In the genomic region with DNA sequence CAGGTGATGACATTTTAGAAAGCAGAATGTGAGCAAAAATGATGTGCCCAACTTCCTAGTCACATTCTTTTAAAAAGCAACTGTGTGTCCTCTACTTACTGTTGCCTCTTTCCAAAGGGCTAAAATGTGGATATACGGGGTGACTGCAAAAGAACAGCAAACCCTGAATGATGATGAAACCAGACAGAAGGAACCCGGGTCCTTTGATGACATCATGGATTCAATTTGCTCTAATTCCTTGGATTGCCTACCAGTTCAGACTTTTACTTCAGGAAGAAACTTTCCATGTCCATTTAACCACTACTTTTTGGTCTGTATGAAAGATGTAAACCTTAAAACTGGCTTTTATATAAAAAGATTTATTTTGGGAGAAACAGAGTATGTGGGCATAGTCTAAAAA, we compare ENCODE assay signal across 38 cellular contexts.
"Had no signal": no experiment of that assay in that cellular context is flagged by ENCODE, and none has a peak within 500 bp of the region (broad histone marks: within the 10 kb centered on the region; RNA-seq: fewer than 3 reads in every experiment).

No MANE protein-coding gene starts in this region.

- H3K27ac Mint-ChIP-seq: activated CD4-positive, alpha-beta memory T cell treated with anti-CD3 and anti-CD28 coated beads, Interleukin-2, amount 10 ng/mL, durations not matched to agents 7 days and 5 days; activated CD4-positive, alpha-beta T cell treated with anti-CD3 and anti-CD28 coated beads for 36 hours; activated CD4-positive, alpha-beta T cell treated with anti-CD3 and anti-CD28 coated beads, Interleukin-2, amount 10 ng/mL, durations not matched to agents 7 days and 5 days; activated CD8-positive, alpha-beta memory T cell treated with anti-CD3 and anti-CD28 coated beads, Interleukin-2, amount 10 ng/mL, durations not matched to agents 7 days and 5 days; activated CD8-positive, alpha-beta T cell treated with anti-CD3 and anti-CD28 coated beads, Interleukin-2, amount 10 ng/mL, durations not matched to agents 7 days and 5 days; activated naive CD4-positive, alpha-beta T cell treated with anti-CD3 and anti-CD28 coated beads for 36 hours; activated naive CD4-positive, alpha-beta T cell treated with anti-CD3 and anti-CD28 coated beads, Interleukin-2, amount 50 U/mL, for 72 hours; activated naive CD8-positive, alpha-beta T cell treated with anti-CD3 and anti-CD28 coated beads for 36 hours; activated T-cell treated with anti-CD3 and anti-CD28 coated beads, Interleukin-2, amount 50 U/mL, for 24 hours; activated T-helper 17 cell treated with anti-CD3 and anti-CD28 coated beads, Interleukin-2, amount 50 U/mL, for 72 hours; T-helper 1 cell treated with Interleukin-12 subunit alpha and Interleukin-12 subunit beta and Interleukin-4 antibody, amounts not matched to agents 30 μg/mL and 1 μg/mL, for 36 hours; T-helper 2 cell treated with Interferon-gamma antibody and Interleukin-4, amounts not matched to agents 5 μg/mL and 100 μg/mL, for 36 hours; WTC11 had no signal

- DNase-seq: activated CD4-positive, alpha-beta memory T cell treated with anti-CD3 and anti-CD28 coated beads, Interleukin-2, amount 10 ng/mL, durations not matched to agents 7 days and 5 days; activated CD4-positive, alpha-beta T cell treated with anti-CD3 and anti-CD28 coated beads for 1 hour; activated CD4-positive, alpha-beta T cell treated with anti-CD3 and anti-CD28 coated beads for 36 hours; activated CD4-positive, alpha-beta T cell treated with anti-CD3 and anti-CD28 coated beads for 48 hours; activated CD4-positive, alpha-beta T cell treated with anti-CD3 and anti-CD28 coated beads, Interleukin-2, amount 10 ng/mL, durations not matched to agents 7 days and 5 days; activated CD4-positive, alpha-beta T cell treated with anti-CD3 and anti-CD28 coated beads, Interleukin-2, amount 50 U/mL, for 48 hours; activated CD4-positive, CD25-positive, alpha-beta regulatory T cell; activated CD8-positive, alpha-beta memory T cell treated with anti-CD3 and anti-CD28 coated beads for 24 hours; activated CD8-positive, alpha-beta memory T cell treated with anti-CD3 and anti-CD28 coated beads, Interleukin-2, amount 10 ng/mL, durations not matched to agents 7 days and 5 days; activated CD8-positive, alpha-beta memory T cell treated with anti-CD3 and anti-CD28 coated beads, Interleukin-2, amount 50 U/mL, for 48 hours; activated CD8-positive, alpha-beta T cell treated with anti-CD3 and anti-CD28 coated beads, Interleukin-2, amount 10 ng/mL, durations not matched to agents 7 days and 5 days; activated effector memory CD4-positive, alpha-beta T cell treated with anti-CD3 and anti-CD28 coated beads, Interleukin-2, amount 50 U/mL, for 16 hours; activated gamma-delta T cell treated with Interleukin-2 at 50 U/mL for 16 hours; activated naive CD4-positive, alpha-beta T cell; activated naive CD4-positive, alpha-beta T cell treated with anti-CD3 and anti-CD28 coated beads for 36 hours; activated naive CD4-positive, alpha-beta T cell treated with anti-CD3 and anti-CD28 coated beads, Interleukin-2, amount 50 U/mL, for 16 hours; activated naive CD8-positive, alpha-beta T cell treated with anti-CD3 and anti-CD28 coated beads for 36 hours; activated T-cell treated with anti-CD3 and anti-CD28 coated beads, Interleukin-2, amount 50 U/mL, for 24 hours; activated T-cell treated with anti-CD3 and anti-CD28 coated beads, Interleukin-2, amount 50 U/mL, for 48 hours; adrenal gland; amniotic stem cell; aorta; body of pancreas; brain microvascular endothelial cell; central memory CD4-positive, alpha-beta T cell; T-helper 1 cell; T-helper 2 cell; T-helper 9 cell; WERI-Rb-1 had no signal

- FAIRE-seq: astrocyte, TTC549 had no signal

- H3K36me3 Mint-ChIP-seq: WTC11 had no signal

- H3K27me3 Mint-ChIP-seq: activated CD4-positive, alpha-beta memory T cell treated with anti-CD3 and anti-CD28 coated beads, Interleukin-2, amount 10 ng/mL, durations not matched to agents 7 days and 5 days; activated CD4-positive, alpha-beta T cell treated with anti-CD3 and anti-CD28 coated beads for 36 hours; activated CD4-positive, alpha-beta T cell treated with anti-CD3 and anti-CD28 coated beads, Interleukin-2, amount 10 ng/mL, durations not matched to agents 7 days and 5 days; activated CD8-positive, alpha-beta memory T cell treated with anti-CD3 and anti-CD28 coated beads, Interleukin-2, amount 10 ng/mL, durations not matched to agents 7 days and 5 days; activated naive CD8-positive, alpha-beta T cell treated with anti-CD3 and anti-CD28 coated beads for 36 hours; activated T-cell treated with anti-CD3 and anti-CD28 coated beads, Interleukin-2, amount 50 U/mL, for 24 hours; activated T-helper 17 cell treated with anti-CD3 and anti-CD28 coated beads, Interleukin-2, amount 50 U/mL, for 72 hours had no signal

- H3K4me3 Mint-ChIP-seq: activated CD4-positive, alpha-beta memory T cell treated with anti-CD3 and anti-CD28 coated beads, Interleukin-2, amount 10 ng/mL, durations not matched to agents 7 days and 5 days; activated CD4-positive, alpha-beta T cell treated with anti-CD3 and anti-CD28 coated beads for 36 hours; activated CD4-positive, alpha-beta T cell treated with anti-CD3 and anti-CD28 coated beads, Interleukin-2, amount 10 ng/mL, durations not matched to agents 7 days and 5 days; activated CD8-positive, alpha-beta memory T cell treated with anti-CD3 and anti-CD28 coated beads, Interleukin-2, amount 10 ng/mL, durations not matched to agents 7 days and 5 days; activated CD8-positive, alpha-beta T cell treated with anti-CD3 and anti-CD28 coated beads, Interleukin-2, amount 10 ng/mL, durations not matched to agents 7 days and 5 days; activated naive CD4-positive, alpha-beta T cell treated with anti-CD3 and anti-CD28 coated beads for 36 hours; activated naive CD8-positive, alpha-beta T cell treated with anti-CD3 and anti-CD28 coated beads for 36 hours; activated T-cell treated with anti-CD3 and anti-CD28 coated beads, Interleukin-2, amount 50 U/mL, for 24 hours; activated T-helper 17 cell treated with anti-CD3 and anti-CD28 coated beads, Interleukin-2, amount 50 U/mL, for 72 hours; T-helper 1 cell treated with Interleukin-12 subunit alpha and Interleukin-12 subunit beta and Interleukin-4 antibody, amounts not matched to agents 30 μg/mL and 1 μg/mL, for 36 hours; T-helper 2 cell treated with Interferon-gamma antibody and Interleukin-4, amounts not matched to agents 5 μg/mL and 100 μg/mL, for 36 hours; WTC11 had no signal

- H3K4me1 ChIP-seq: adrenal gland, body of pancreas, breast epithelium had no signal

- ATAC-seq: activated CD4-positive, alpha-beta T cell treated with anti-CD3 and anti-CD28 coated beads for 36 hours; activated CD4-positive, CD25-positive, alpha-beta regulatory T cell treated with anti-CD3 and anti-CD28 coated beads, Interleukin-2, amount 50 U/mL, for 24 hours; activated CD8-positive, alpha-beta memory T cell treated with anti-CD3 and anti-CD28 coated beads, Interleukin-2, amount 10 ng/mL, durations not matched to agents 7 days and 5 days; activated CD8-positive, alpha-beta T cell treated with anti-CD3 and anti-CD28 coated beads, Interleukin-2, amount 10 ng/mL, durations not matched to agents 7 days and 5 days; activated naive CD4-positive, alpha-beta T cell treated with anti-CD3 and anti-CD28 coated beads, Interleukin-2, amount 50 U/mL, for 72 hours; activated T-helper 17 cell treated with anti-CD3 and anti-CD28 coated beads, Interleukin-2, amount 50 U/mL, for 72 hours; body of pancreas; WTC11 had no signal

- H3K27ac ChIP-seq: adrenal gland, brain microvascular endothelial cell, breast epithelium, WERI-Rb-1 had no signal

- H3K27me3 ChIP-seq: adrenal gland, body of pancreas, brain microvascular endothelial cell, breast epithelium had no signal

- H3K36me3 ChIP-seq: adrenal gland, brain microvascular endothelial cell, breast epithelium, WERI-Rb-1 had no signal

- H3K9me3 Mint-ChIP-seq: activated T-helper 17 cell treated with anti-CD3 and anti-CD28 coated beads, Interleukin-2, amount 50 U/mL, for 72 hours had no signal

- H3K4me3 ChIP-seq: adrenal gland, body of pancreas, breast epithelium had no signal

- H3K9me3 ChIP-seq: adrenal gland, body of pancreas had no signal

- H3K4me1 Mint-ChIP-seq: activated CD4-positive, alpha-beta T cell treated with anti-CD3 and anti-CD28 coated beads, Interleukin-2, amount 10 ng/mL, durations not matched to agents 7 days and 5 days had no signal
